10 cellular contexts compared by ENCODE assay signal in the genomic region with DNA sequence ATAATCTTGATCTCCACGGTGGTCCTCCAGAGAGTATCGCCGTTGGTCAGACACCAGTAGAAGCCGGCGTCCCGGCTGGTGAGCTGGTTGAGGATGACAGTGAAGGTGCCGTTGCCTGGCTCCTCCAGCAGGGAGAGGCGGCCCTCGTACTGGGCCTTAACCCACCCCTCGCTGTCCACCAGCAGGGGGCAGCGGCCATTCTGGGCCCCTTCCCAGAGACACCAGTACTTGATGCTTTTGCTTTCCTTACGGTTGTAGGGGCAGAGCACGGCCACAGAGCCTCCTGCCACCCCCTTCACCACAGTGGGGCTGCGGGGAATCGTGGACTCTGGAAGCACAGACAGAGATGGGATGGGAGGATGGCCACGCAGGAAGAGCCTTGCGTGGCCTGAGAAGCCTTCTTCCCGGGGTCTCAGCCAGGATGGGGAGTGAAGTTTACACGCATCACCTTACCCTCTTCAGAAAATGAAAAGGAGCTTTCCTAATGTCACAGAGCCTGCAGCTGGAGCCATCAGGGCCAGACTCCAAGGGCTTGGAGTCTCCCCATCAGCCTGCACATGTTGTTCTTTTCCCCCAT. TPM values are rescaled to one million over a fixed set of nuclear protein-coding genes. Genes with fewer than 3 reads are reported as not detected.
DNase-seq lines count a peak whose midpoint lies in the region; ATAC-seq and TF ChIP-seq lines count a peak whose summit lies in the region.
"Had no signal": no experiment of that assay in that cellular context is flagged by ENCODE, and none has a peak within 500 bp of the region (broad histone marks: within the 10 kb centered on the region; RNA-seq: fewer than 3 reads in every experiment).

No MANE protein-coding gene starts in this region.

- H3K36me3 ChIP-seq in hepatocyte (replicated peaks; ENCODE audit: insufficient read depth, low read depth) = no peaks in the 10 kb centered on the region
- H3K36me3 ChIP-seq in effector memory CD4-positive, alpha-beta T cell (ENCODE audit: control insufficient read depth, insufficient read depth, low read length) = no peaks in the 10 kb centered on the region

- H2AFZ ChIP-seq in hepatocyte = no peak overlapping the region

- no peaks in the 10 kb centered on the region for H3K27me3 ChIP-seq in hepatocyte
- no peaks in the 10 kb centered on the region for H3K27me3 ChIP-seq in effector memory CD4-positive, alpha-beta T cell (replicated peaks; ENCODE audit: control insufficient read depth, insufficient read depth, low read length, poor library complexity, severe bottlenecking)

- H3K4me2 ChIP-seq in hepatocyte = no peak overlapping the region

- no peaks in the 10 kb centered on the region for H3K9me2 ChIP-seq in hepatocyte (replicated peaks; ENCODE audit: insufficient read depth)

- no peaks in the 10 kb centered on the region for H3K4me1 ChIP-seq in hepatocyte (ENCODE audit: insufficient read depth)
- H3K4me1 ChIP-seq in effector memory CD4-positive, alpha-beta T cell (ENCODE audit: control insufficient read depth, insufficient read depth, low read length, poor library complexity, severe bottlenecking) = peaks cover 8% of the 10 kb centered on the region

- H3K79me2 ChIP-seq in hepatocyte = no peaks in the 10 kb centered on the region

- TF ChIP-seq CTCF in LNCAP (IDR thresholded peaks at IDR 0.05) (peak; percentile 46), hepatocyte (IDR thresholded peaks at IDR 0.05; ENCODE audit: poor library complexity) (peak; percentile 55)

- no peaks in the 10 kb centered on the region for H4K20me1 ChIP-seq in hepatocyte (ENCODE audit: insufficient read depth, poor library complexity, severe bottlenecking)

- no peaks in the 10 kb centered on the region for H3K36me3 Mint-ChIP-seq in activated T-cell treated with anti-CD3 and anti-CD28 coated beads, Interleukin-2, amount 50 U/mL, for 24 hours (ENCODE audit: low read depth)
- no peaks in the 10 kb centered on the region for H3K36me3 Mint-ChIP-seq in stimulated activated memory B cell treated with anti-CD40 and anti-IgM and Interleukin-4, amounts not matched to agents 10 μg/mL and 1 μg/mL and 100 μg/mL, for 72 hours
- H3K36me3 Mint-ChIP-seq: memory B cell had no signal

- H3K4me3 Mint-ChIP-seq in activated T-cell treated with anti-CD3 and anti-CD28 coated beads, Interleukin-2, amount 50 U/mL, for 24 hours = no peak overlapping the region
- H3K4me3 Mint-ChIP-seq in stimulated activated memory B cell treated with anti-CD40 and anti-IgM and Interleukin-4, amounts not matched to agents 10 μg/mL and 1 μg/mL and 100 μg/mL, for 72 hours = no peak overlapping the region
- H3K4me3 Mint-ChIP-seq: memory B cell had no signal

- 60% methylated on average over 18 of the region's 19 CpGs for WGBS in hepatocyte (ENCODE audit: low lambda C conversion rate, missing lambda C conversion rate)

- H3K4me1 Mint-ChIP-seq in activated T-cell treated with anti-CD3 and anti-CD28 coated beads, Interleukin-2, amount 50 U/mL, for 24 hours (ENCODE audit: low read depth) = peaks cover 30% of the 10 kb centered on the region
- peaks cover 30% of the 10 kb centered on the region for H3K4me1 Mint-ChIP-seq in stimulated activated memory B cell treated with anti-CD40 and anti-IgM and Interleukin-4, amounts not matched to agents 10 μg/mL and 1 μg/mL and 100 μg/mL, for 72 hours

- H3K9me3 ChIP-seq in hepatocyte (ENCODE audit: low read depth) = no peaks in the 10 kb centered on the region
- H3K9me3 ChIP-seq in effector memory CD4-positive, alpha-beta T cell (ENCODE audit: control insufficient read depth, low read length) = no peaks in the 10 kb centered on the region

- H3K27me3 Mint-ChIP-seq in activated T-cell treated with anti-CD3 and anti-CD28 coated beads, Interleukin-2, amount 50 U/mL, for 24 hours = no peaks in the 10 kb centered on the region
- no peaks in the 10 kb centered on the region for H3K27me3 Mint-ChIP-seq in stimulated activated memory B cell treated with anti-CD40 and anti-IgM and Interleukin-4, amounts not matched to agents 10 μg/mL and 1 μg/mL and 100 μg/mL, for 72 hours
- H3K27me3 Mint-ChIP-seq: memory B cell had no signal

- no peak overlapping the region for H3K27ac ChIP-seq in hepatocyte
- no peak overlapping the region for H3K27ac ChIP-seq in effector memory CD4-positive, alpha-beta T cell (ENCODE audit: insufficient read depth, low read length, poor library complexity, severe bottlenecking)
- H3K27ac ChIP-seq: SK-N-MC had no signal

- DNase-seq in EH (ENCODE audit: low read depth) (peak; percentile 47), hepatocyte (ENCODE audit: low spot score) (peak; percentile 68), activated gamma-delta T cell treated with Interleukin-2 at 50 U/mL for 16 hours (no peak)
- DNase-seq in activated T-cell treated with anti-CD3 and anti-CD28 coated beads, Interleukin-2, amount 50 U/mL, for 24 hours = peak; percentile 65
- DNase-seq in effector memory CD4-positive, alpha-beta T cell = no peak

- no peak overlapping the region for H3K4me3 ChIP-seq in hepatocyte
- H3K4me3 ChIP-seq in effector memory CD4-positive, alpha-beta T cell (ENCODE audit: insufficient read depth, low read depth, low read length, poor library complexity, severe bottlenecking) = no peak overlapping the region
- H3K4me3 ChIP-seq: SK-N-MC had no signal

- no peak overlapping the region for H3K27ac Mint-ChIP-seq in activated T-cell treated with anti-CD3 and anti-CD28 coated beads, Interleukin-2, amount 50 U/mL, for 24 hours
- no peak overlapping the region for H3K27ac Mint-ChIP-seq in stimulated activated memory B cell treated with anti-CD40 and anti-IgM and Interleukin-4, amounts not matched to agents 10 μg/mL and 1 μg/mL and 100 μg/mL, for 72 hours
- H3K27ac Mint-ChIP-seq: memory B cell had no signal

- peak; percentile 7 for ATAC-seq in stimulated activated memory B cell treated with anti-CD40 and anti-IgM and Interleukin-4, amounts not matched to agents 10 μg/mL and 1 μg/mL and 100 μg/mL, for 72 hours
- ATAC-seq in HG02870 (IDR thresholded peaks at IDR 0.05; ENCODE audit: unreplicated experiment) = no peak

- no peaks in the 10 kb centered on the region for H3K9me3 Mint-ChIP-seq in activated T-cell treated with anti-CD3 and anti-CD28 coated beads, Interleukin-2, amount 50 U/mL, for 24 hours
- no peaks in the 10 kb centered on the region for H3K9me3 Mint-ChIP-seq in stimulated activated memory B cell treated with anti-CD40 and anti-IgM and Interleukin-4, amounts not matched to agents 10 μg/mL and 1 μg/mL and 100 μg/mL, for 72 hours
- H3K9me3 Mint-ChIP-seq: memory B cell had no signal

RNA-seq across cellular contexts. Expression of a gene that starts 10.7 kb away (rescaled TPM):
- 22.9 and 23.3 TPM in 2 replicates for total RNA-seq in hepatocyte
- 8.1 and 11.0 TPM in 2 replicates for polyA plus RNA-seq in hepatocyte

RNA-seq across cellular contexts. Expression of a gene that starts 13.8 kb away (rescaled TPM):
- 0.97 and 2.6 TPM in 2 replicates for total RNA-seq in hepatocyte
- polyA plus RNA-seq in hepatocyte = 0.71 and 0.88 TPM in 2 replicates

RNA-seq across cellular contexts. Expression of a gene that starts 34.7 kb away (rescaled TPM):
- 0.52 and 0.70 TPM in 2 replicates for total RNA-seq in hepatocyte
- 0.52 TPM in 1 of 2 replicates, not detected in the other for polyA plus RNA-seq in hepatocyte

RNA-seq across cellular contexts. Expression of a gene that starts 38.3 kb away (rescaled TPM):
- 0.12 TPM in 1 of 2 replicates, not detected in the other for total RNA-seq in hepatocyte
- polyA plus RNA-seq in hepatocyte = 1.3 TPM in 1 of 2 replicates, not detected in the other

Comparison
In these comparisons a context has a peak if more than half of its experiments do, and no peak if none do; other contexts are left out.
1. DNase-seq: peak in EH (single experiment), activated T-cell treated with anti-CD3 and anti-CD28 coated beads, Interleukin-2, amount 50 U/mL, for 24 hours (single experiment) and hepatocyte (single experiment); none in effector memory CD4-positive, alpha-beta T cell (0 of 3) and activated gamma-delta T cell treated with Interleukin-2 at 50 U/mL for 16 hours (single experiment).